34 cellular contexts compared by ENCODE assay signal in the genomic region with DNA sequence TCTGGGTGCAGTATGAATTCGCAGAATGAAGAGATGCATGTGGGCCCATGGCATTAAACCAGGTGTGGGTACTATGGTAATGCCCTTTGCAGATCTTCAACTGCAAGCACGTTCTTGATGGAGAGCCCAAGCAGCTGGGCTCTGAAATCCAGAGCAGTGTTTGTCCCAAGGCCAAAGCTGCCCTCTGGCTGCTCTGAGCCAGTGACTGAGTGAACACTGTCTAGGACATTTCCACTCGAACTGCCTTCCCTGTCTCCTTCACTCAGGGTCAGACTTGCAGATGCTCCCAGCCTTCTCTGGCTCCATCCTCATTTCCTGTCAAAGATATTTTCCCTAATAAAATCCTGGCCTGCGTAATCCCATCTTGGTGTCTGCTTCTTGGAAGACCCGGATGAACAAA.
"Had no signal": no experiment of that assay in that cellular context is flagged by ENCODE, and none has a peak within 500 bp of the region (broad histone marks: within the 10 kb centered on the region; RNA-seq: fewer than 3 reads in every experiment).

No MANE protein-coding gene starts in this region.

- H3K27ac ChIP-seq: KMS-11 had no signal

- H3K9ac ChIP-seq: KMS-11 had no signal

- H3K36me3 ChIP-seq: MG63 had no signal

- H3K4me2 ChIP-seq: KMS-11 had no signal

- H3K27me3 ChIP-seq: MG63 had no signal

- DNase-seq: Karpas-422, Kasumi-1, MG63, MM.1S, MV-4-11, NCI-H1048, NCI-H1092, NCI-H1092 treated with DMSO at 0.1 percent for 48 hours, NCI-H1105, NCI-H1105 treated with DMSO at 0.1 percent for 48 hours, NCI-H1417, NCI-H1417 treated with DMSO at 0.1 percent for 48 hours, NCI-H1436, NCI-H1436 treated with DMSO at 0.1 percent for 48 hours, NCI-H146, NCI-H1694, NCI-H1694 treated with DMSO at 0.1 percent for 48 hours, NCI-H187, NCI-H187 treated with DMSO at 0.1 percent for 48 hours, NCI-H1930, NCI-H2029, NCI-H2029 treated with DMSO at 0.1 percent for 48 hours, NCI-H2081, NCI-H2081 treated with DMSO at 0.1 percent for 48 hours, NCI-H2107, NCI-H2171, NCI-H2171 treated with DMSO at 0.1 percent for 48 hours, NCI-H2227 treated with DMSO at 0.1 percent for 48 hours, NCI-H226, NCI-H345, NCI-H446, NCI-H446 treated with DMSO at 0.1 percent for 48 hours, NCI-H510A had no signal

- H3K4me3 ChIP-seq: MG63 had no signal

- H3K9me3 ChIP-seq: MG63 had no signal
